8 cellular contexts compared by ENCODE assay signal in the genomic region with DNA sequence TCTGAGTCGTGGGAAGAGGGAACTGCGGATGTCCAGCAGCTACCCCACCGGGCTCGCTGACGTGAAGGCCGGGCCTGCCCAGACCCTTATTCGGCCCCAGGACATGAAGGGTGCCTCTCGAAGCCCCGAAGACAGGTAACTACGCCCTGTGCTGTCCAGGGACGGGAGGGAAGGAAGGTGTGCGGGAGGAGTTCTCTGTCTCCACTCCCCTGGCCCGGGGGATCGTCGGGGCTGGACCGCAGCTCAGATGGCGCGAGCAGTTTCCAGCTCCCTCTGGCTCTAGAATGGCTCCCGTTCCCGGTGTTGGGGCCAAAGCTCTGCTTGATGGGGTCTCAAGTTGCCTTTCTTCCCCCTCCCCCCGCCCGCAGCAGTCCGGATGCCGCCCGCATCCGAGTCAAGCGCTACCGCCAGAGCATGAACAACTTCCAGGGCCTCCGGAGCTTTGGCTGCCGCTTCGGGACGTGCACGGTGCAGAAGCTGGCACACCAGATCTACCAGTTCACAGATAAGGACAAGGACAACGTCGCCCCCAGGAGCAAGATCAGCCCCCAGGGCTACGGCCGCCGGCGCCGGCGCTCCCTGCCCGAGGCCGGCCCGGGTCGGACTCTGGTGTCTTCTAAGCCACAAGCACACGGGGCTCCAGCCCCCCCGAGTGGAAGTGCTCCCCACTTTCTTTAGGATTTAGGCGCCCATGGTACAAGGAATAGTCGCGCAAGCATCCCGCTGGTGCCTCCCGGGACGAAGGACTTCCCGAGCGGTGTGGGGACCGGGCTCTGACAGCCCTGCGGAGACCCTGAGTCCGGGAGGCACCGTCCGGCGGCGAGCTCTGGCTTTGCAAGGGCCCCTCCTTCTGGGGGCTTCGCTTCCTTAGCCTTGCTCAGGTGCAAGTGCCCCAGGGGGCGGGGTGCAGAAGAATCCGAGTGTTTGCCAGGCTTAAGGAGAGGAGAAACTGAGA. TPM values are rescaled to one million over a fixed set of nuclear protein-coding genes. Genes with fewer than 3 reads are reported as not detected.
A peak's percentile ranks its signal among the peaks of the same experiment; 100 is the strongest.
DNase-seq lines count a peak whose midpoint lies in the region; ATAC-seq lines count a peak whose summit lies in the region.

No MANE protein-coding gene starts in this region.

- H3K9me3 ChIP-seq in neuron (ENCODE audit: low read length): no peaks in the 10 kb centered on the region

- peaks cover 46% of the 10 kb centered on the region for H3K27me3 ChIP-seq in neuron (ENCODE audit: insufficient read depth, low read length)

- peak overlapping the region; percentile 67 for H3K27ac Mint-ChIP-seq in activated CD4-positive, alpha-beta T cell treated with anti-CD3 and anti-CD28 coated beads, Interleukin-2, amount 10 ng/mL, durations not matched to agents 24 days and 14 days

- DNase-seq in activated CD4-positive, alpha-beta T cell treated with anti-CD3 and anti-CD28 coated beads, Interleukin-2, amount 10 ng/mL, durations not matched to agents 24 days and 14 days: peak; percentile 74
- DNase-seq in activated CD4-positive, alpha-beta T cell treated with anti-CD3 and anti-CD28 coated beads for 1 hour: no peak
- DNase-seq in UCSD-AML1 (lab: John Stamatoyannopoulos, UW; ENCODE audit: unreplicated experiment) (peak; percentile 32), fibroblast of gingiva (ENCODE audit: low read depth) (peak; percentile 26), NCI-H2227 (lab: John Stamatoyannopoulos, UW; ENCODE audit: unreplicated experiment) (no peak), NCI-H2107 treated with DMSO at 0.1 percent for 48 hours (lab: John Stamatoyannopoulos, UW; ENCODE audit: unreplicated experiment) (no peak)

- H3K4me1 ChIP-seq in neuron (ENCODE audit: insufficient read depth, low read length): peaks cover 54% of the 10 kb centered on the region

- intact Hi-C loops in activated CD4-positive, alpha-beta T cell treated with anti-CD3 and anti-CD28 coated beads, Interleukin-2, amount 10 ng/mL, durations not matched to agents 24 days and 14 days (cut with micrococcal nuclease): loop anchor here (5.0 to 10.0 kb wide), 11 partner anchors 236 to 1621 kb away; a partner anchor contains a TSS

- H3K9me3 Mint-ChIP-seq in activated CD4-positive, alpha-beta T cell treated with anti-CD3 and anti-CD28 coated beads, Interleukin-2, amount 10 ng/mL, durations not matched to agents 24 days and 14 days: no peaks in the 10 kb centered on the region

- peak overlapping the region; percentile 67 for H3K4me3 ChIP-seq in neuron (ENCODE audit: low read length)

- peak overlapping the region; percentile 93 for H3K4me3 Mint-ChIP-seq in activated CD4-positive, alpha-beta T cell treated with anti-CD3 and anti-CD28 coated beads, Interleukin-2, amount 10 ng/mL, durations not matched to agents 24 days and 14 days

- H2AFZ ChIP-seq in neuron (ENCODE audit: low read depth, low read length): peak overlapping the region; percentile 86

- H3K36me3 ChIP-seq in neuron (ENCODE audit: insufficient read depth, low read length): no peaks in the 10 kb centered on the region

- peaks cover 3% of the 10 kb centered on the region for H3K36me3 Mint-ChIP-seq in activated CD4-positive, alpha-beta T cell treated with anti-CD3 and anti-CD28 coated beads, Interleukin-2, amount 10 ng/mL, durations not matched to agents 24 days and 14 days (ENCODE audit: low read depth)

- peaks cover 48% of the 10 kb centered on the region for H3K27me3 Mint-ChIP-seq in activated CD4-positive, alpha-beta T cell treated with anti-CD3 and anti-CD28 coated beads, Interleukin-2, amount 10 ng/mL, durations not matched to agents 24 days and 14 days

- no peak for ATAC-seq in GM19023 (IDR thresholded peaks at IDR 0.05; ENCODE audit: unreplicated experiment)

- H3K4me1 Mint-ChIP-seq in activated CD4-positive, alpha-beta T cell treated with anti-CD3 and anti-CD28 coated beads, Interleukin-2, amount 10 ng/mL, durations not matched to agents 24 days and 14 days: peaks cover 61% of the 10 kb centered on the region

RNA-seq across cellular contexts. Expression of a gene that starts 1.4 kb away (rescaled TPM):
- 5.1 and 7.4 TPM in 2 replicates for total RNA-seq in activated CD4-positive, alpha-beta T cell treated with anti-CD3 and anti-CD28 coated beads, Interleukin-2, amount 10 ng/mL, durations not matched to agents 24 days and 14 days

RNA-seq across cellular contexts. Expression of a gene that starts 12.2 kb away (rescaled TPM):
- total RNA-seq in activated CD4-positive, alpha-beta T cell treated with anti-CD3 and anti-CD28 coated beads, Interleukin-2, amount 10 ng/mL, durations not matched to agents 24 days and 14 days: 7.1 and 9.1 TPM in 2 replicates

Comparison
In these comparisons a context has a peak if more than half of its experiments do, and no peak if none do; other contexts are left out.
1. DNase-seq: peak in activated CD4-positive, alpha-beta T cell treated with anti-CD3 and anti-CD28 coated beads, Interleukin-2, amount 10 ng/mL, durations not matched to agents 24 days and 14 days (single experiment), UCSD-AML1 (single experiment) and fibroblast of gingiva (single experiment); none in activated CD4-positive, alpha-beta T cell treated with anti-CD3 and anti-CD28 coated beads for 1 hour (single experiment), NCI-H2227 (single experiment) and NCI-H2107 treated with DMSO at 0.1 percent for 48 hours (single experiment).